ENCODE assay signal across 1 cellular context in the genomic region with DNA sequence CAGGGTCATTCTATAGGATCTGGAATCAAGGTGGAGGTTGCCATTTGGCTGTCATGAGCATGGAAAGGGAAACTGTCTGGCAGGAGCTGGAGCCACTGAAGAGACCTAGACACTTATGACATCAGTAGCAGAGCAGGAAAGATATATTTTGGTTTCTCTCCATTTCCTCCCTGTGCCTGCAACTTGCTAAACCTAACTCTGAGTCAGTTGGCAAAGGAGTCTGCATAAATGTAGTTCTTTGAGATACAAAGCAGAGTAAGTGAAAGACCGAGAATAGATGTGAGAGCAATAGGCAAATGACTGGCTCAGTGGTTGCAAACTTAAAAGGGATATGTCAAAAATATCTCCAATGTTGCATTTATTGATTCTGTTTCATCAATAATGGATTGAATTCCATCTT.
TF ChIP-seq lines count a peak whose summit lies in the region.

No MANE protein-coding gene starts in this region.

TF ChIP-seq in GM23338, 12 proteins besides CTCF, POLR2A, EP300 and RAD21 (continued from another document):
- TF ChIP-seq EZH2 (IDR thresholded peaks at IDR 0.05; ENCODE audit: low read depth, unreplicated experiment): no peak
- no peak for TF ChIP-seq POLR2AphosphoS5 (IDR thresholded peaks at IDR 0.05; ENCODE audit: low read depth)
- TF ChIP-seq, protein P1, sequence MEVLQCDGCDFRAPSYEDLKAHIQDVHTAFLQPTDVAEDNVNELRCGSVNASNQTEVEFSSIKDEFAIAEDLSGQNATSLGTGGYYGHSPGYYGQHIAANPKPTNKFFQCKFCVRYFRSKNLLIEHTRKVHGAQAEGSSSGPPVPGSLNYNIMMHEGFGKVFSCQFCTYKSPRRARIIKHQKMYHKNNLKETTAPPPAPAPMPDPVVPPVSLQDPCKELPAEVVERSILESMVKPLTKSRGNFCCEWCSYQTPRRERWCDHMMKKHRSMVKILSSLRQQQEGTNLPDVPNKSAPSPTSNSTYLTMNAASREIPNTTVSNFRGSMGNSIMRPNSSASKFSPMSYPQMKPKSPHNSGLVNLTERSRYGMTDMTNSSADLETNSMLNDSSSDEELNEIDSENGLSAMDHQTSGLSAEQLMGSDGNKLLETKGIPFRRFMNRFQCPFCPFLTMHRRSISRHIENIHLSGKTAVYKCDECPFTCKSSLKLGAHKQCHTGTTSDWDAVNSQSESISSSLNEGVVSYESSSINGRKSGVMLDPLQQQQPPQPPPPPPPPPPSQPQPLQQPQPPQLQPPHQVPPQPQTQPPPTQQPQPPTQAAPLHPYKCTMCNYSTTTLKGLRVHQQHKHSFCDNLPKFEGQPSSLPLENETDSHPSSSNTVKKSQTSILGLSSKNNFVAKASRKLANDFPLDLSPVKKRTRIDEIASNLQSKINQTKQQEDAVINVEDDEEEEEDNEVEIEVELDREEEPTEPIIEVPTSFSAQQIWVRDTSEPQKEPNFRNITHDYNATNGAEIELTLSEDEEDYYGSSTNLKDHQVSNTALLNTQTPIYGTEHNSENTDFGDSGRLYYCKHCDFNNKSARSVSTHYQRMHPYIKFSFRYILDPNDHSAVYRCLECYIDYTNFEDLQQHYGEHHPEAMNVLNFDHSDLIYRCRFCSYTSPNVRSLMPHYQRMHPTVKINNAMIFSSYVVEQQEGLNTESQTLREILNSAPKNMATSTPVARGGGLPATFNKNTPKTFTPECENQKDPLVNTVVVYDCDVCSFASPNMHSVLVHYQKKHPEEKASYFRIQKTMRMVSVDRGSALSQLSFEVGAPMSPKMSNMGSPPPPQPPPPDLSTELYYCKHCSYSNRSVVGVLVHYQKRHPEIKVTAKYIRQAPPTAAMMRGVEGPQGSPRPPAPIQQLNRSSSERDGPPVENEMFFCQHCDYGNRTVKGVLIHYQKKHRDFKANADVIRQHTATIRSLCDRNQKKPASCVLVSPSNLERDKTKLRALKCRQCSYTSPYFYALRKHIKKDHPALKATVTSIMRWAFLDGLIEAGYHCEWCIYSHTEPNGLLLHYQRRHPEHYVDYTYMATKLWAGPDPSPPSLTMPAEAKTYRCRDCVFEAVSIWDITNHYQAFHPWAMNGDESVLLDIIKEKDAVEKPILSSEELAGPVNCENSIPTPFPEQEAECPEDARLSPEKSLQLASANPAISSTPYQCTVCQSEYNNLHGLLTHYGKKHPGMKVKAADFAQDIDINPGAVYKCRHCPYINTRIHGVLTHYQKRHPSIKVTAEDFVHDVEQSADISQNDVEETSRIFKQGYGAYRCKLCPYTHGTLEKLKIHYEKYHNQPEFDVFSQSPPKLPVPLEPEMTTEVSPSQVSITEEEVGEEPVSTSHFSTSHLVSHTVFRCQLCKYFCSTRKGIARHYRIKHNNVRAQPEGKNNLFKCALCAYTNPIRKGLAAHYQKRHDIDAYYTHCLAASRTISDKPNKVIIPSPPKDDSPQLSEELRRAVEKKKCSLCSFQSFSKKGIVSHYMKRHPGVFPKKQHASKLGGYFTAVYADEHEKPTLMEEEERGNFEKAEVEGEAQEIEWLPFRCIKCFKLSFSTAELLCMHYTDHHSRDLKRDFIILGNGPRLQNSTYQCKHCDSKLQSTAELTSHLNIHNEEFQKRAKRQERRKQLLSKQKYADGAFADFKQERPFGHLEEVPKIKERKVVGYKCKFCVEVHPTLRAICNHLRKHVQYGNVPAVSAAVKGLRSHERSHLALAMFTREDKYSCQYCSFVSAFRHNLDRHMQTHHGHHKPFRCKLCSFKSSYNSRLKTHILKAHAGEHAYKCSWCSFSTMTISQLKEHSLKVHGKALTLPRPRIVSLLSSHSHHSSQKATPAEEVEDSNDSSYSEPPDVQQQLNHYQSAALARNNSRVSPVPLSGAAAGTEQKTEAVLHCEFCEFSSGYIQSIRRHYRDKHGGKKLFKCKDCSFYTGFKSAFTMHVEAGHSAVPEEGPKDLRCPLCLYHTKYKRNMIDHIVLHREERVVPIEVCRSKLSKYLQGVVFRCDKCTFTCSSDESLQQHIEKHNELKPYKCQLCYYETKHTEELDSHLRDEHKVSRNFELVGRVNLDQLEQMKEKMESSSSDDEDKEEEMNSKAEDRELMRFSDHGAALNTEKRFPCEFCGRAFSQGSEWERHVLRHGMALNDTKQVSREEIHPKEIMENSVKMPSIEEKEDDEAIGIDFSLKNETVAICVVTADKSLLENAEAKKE (CRISPR knock-in tag; IDR thresholded peaks at IDR 0.05): no peak
- TF ChIP-seq CREB1 (CRISPR knock-in tag; IDR thresholded peaks at IDR 0.05; ENCODE audit: low read depth): no peak
